Comparison of ENCODE assay signal across 10 cellular contexts in the genomic region with DNA sequence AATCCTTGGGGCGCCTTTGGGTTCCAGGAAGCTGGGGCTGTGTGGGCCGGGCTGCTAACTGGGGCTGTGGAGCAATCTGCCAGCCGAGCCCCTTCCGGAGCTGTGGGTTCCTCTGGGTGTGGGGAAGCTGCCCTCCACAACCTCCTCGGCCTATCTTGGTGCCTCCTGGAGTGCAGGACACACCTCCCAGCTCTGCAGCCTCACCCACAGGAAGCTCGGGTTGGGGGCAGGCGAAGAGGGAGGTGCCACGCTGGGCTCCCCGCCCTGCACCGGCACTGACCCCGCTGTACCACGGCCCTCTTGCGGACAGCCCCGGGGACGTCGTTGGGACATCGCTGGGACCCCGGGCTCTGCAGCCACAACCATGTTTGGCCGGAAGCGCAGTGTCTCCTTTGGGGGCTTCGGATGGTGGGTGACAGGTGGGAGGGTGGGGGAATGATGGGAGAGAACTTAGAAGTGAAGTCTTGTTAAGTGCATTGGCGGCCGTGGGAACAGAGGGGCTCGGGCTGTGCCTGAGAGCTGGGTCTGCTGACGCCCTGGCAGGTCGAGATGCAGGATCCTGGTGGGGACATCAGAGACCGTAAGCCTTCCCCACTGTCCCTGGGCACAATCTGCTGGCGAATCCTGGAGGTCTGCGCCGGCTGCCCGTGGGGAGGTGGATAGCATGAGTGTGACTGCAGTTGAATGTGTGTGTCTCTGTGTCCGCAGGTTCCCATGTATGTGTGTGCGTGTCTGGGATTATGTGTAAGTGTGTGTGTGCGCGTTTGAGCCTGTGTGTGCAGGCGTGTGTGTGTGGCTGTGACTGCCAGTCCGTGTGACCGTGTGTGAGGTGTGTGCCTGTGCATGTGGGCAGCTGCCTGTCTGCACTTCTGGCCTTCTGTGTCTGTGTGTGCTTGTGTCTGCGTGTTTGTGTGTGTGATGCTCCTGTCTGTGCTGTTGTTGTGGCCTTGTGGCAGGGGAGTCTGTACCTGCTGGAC. TPM values are rescaled to one million over a fixed set of nuclear protein-coding genes. Genes with fewer than 3 reads are reported as not detected.
DNase-seq lines count a peak whose midpoint lies in the region; ATAC-seq, FAIRE-seq and TF ChIP-seq lines count a peak whose summit lies in the region.
"Had no signal": no experiment of that assay in that cellular context is flagged by ENCODE, and none has a peak within 500 bp of the region (broad histone marks: within the 10 kb centered on the region; RNA-seq: fewer than 3 reads in every experiment).

Gene RAP1GAP2, plus strand, starts transcription at position 275 of the 977 bp plus-strand sequence. Its CDS starts 90 bp downstream, at position 365.

- no peaks in the 10 kb centered on the region for H3K9me3 Mint-ChIP-seq in GM23338

- H3K36me3 Mint-ChIP-seq in GM23338 (ENCODE audit: low read depth) = no peaks in the 10 kb centered on the region

- H3K27me3 Mint-ChIP-seq in GM23338 (ENCODE audit: insufficient read depth, low read depth, poor library complexity) = peaks cover 19% of the 10 kb centered on the region

- POLR2A ChIA-PET in GM10248 (lab: Yijun Ruan, JAX) = no interaction called here

- DNase-seq in GM23338 (ENCODE audit: low spot score) = no peak
- DNase-seq in dorsolateral prefrontal cortex = peak in 4 of 10 donors; percentile 28 to 58 (median 40)
- DNase-seq in pancreas = peak in 1 of 6 donors; percentile 64
- DNase-seq in vagina (ENCODE audit: extremely low spot score in 2 of 2) = no peak
- DNase-seq in retina = no peak
- no peak for DNase-seq in GM10248 (ENCODE audit: extremely low spot score)

- no peaks in the 10 kb centered on the region for H3K79me2 ChIP-seq in GM23338 (replicated peaks; ENCODE audit: insufficient read depth)

- no peak within 1 kb of the TSS for H3K4me2 ChIP-seq in GM23338

- TF ChIP-seq POLR2A in vagina (IDR thresholded peaks at IDR 0.05) = no peak

- ATAC-seq in GM23338 = no peak
- peak; percentile 81 to 91 for ATAC-seq in activated CD4-positive, CD25-positive, alpha-beta regulatory T cell treated with anti-CD3 and anti-CD28 coated beads, Interleukin-2, amount 50 U/mL, for 24 hours
- peak in 3 of 4 donors; percentile 56 to 74 (median 60) for ATAC-seq in pancreas
- no peak for ATAC-seq in GM19395 (IDR thresholded peaks at IDR 0.05; ENCODE audit: unreplicated experiment)

- H3K4me3 Mint-ChIP-seq in GM23338 = no peak within 1 kb of the TSS

- peaks cover 4% of the 10 kb centered on the region; the same call in 1 of the 2 replicates for H3K4me1 ChIP-seq in GM23338 (ENCODE audit: insufficient read depth)
- H3K4me1 ChIP-seq in pancreas = no peaks in the 10 kb centered on the region
- H3K4me1 ChIP-seq in vagina = no peaks in the 10 kb centered on the region
- H3K4me1 ChIP-seq: HAP-1 had no signal

- H3K27ac ChIP-seq in GM23338 (ENCODE audit: low read depth) = no peak within 1 kb of the TSS
- H3K27ac ChIP-seq in dorsolateral prefrontal cortex = peak within 1 kb of the TSS in 48 of 59 donors; percentile 5 to 92 (median 53)
- no peak within 1 kb of the TSS for H3K27ac ChIP-seq in pancreas
- H3K27ac ChIP-seq in vagina = no peak within 1 kb of the TSS

- no peak within 1 kb of the TSS for H2AFZ ChIP-seq in GM23338

- TF ChIP-seq CTCF in GM23338 (conservative IDR thresholded peaks at IDR 0.05; ENCODE audit: low read depth in 2 of 2) (no peak), dorsolateral prefrontal cortex (IDR thresholded peaks at IDR 0.05 in 54 of 56, conservative IDR thresholded peaks at IDR 0.05 in 2 of 56; ENCODE audit: low read depth in 1 of 56, partially characterized antibody in 56 of 56) (no peak), pancreas (IDR thresholded peaks at IDR 0.05) (no peak), vagina (IDR thresholded peaks at IDR 0.05) (no peak), GM10248 (IDR thresholded peaks at IDR 0.05; ENCODE audit: control extremely low read depth, extremely low read depth, low read depth, missing control alignments) (no peak)

- no peaks in the 10 kb centered on the region for H3K9me2 ChIP-seq in GM23338 (ENCODE audit: insufficient read depth)

- no peak within 1 kb of the TSS for H3K4me3 ChIP-seq in GM23338
- H3K4me3 ChIP-seq in dorsolateral prefrontal cortex = peak within 1 kb of the TSS in 55 of 59 donors; percentile 4 to 59 (median 38)
- H3K4me3 ChIP-seq in pancreas = peak within 1 kb of the TSS in 1 of 4 donors; percentile 17
- H3K4me3 ChIP-seq in vagina = no peak within 1 kb of the TSS
- H3K4me3 ChIP-seq: HAP-1 had no signal

- H3F3A ChIP-seq in GM23338 (replicated peaks; ENCODE audit: low read depth) = no peaks in the 10 kb centered on the region

- CTCF ChIA-PET in GM10248 (lab: Yijun Ruan, JAX) = interaction anchor here (0.8 to 1.7 kb wide), 3 partner anchors 10 to 53 kb away, joined by 3 to 4 read pairs (median 3); no protein-coding TSS in a partner anchor

- H4K20me1 ChIP-seq in GM23338 (replicated peaks; ENCODE audit: insufficient read depth) = no peaks in the 10 kb centered on the region

- H3K9me3 ChIP-seq in pancreas (no peaks in the 10 kb centered on the region), vagina (no peaks in the 10 kb centered on the region)
- H3K9me3 ChIP-seq: HAP-1 had no signal

- H3K27me3 ChIP-seq in GM23338 (ENCODE audit: insufficient read depth) = no peaks in the 10 kb centered on the region
- H3K27me3 ChIP-seq in dorsolateral prefrontal cortex = no peaks in the 10 kb centered on the region
- H3K27me3 ChIP-seq in pancreas = no peaks in the 10 kb centered on the region
- H3K27me3 ChIP-seq in vagina = no peaks in the 10 kb centered on the region

- 64 to 81% methylated on average over 38 to 39 of the region's 39 CpGs for WGBS in pancreas, 2 donors

- H3K36me3 ChIP-seq in GM23338 (ENCODE audit: insufficient read depth) (no peaks in the 10 kb centered on the region), pancreas (no peaks in the 10 kb centered on the region), vagina (no peaks in the 10 kb centered on the region)
- H3K36me3 ChIP-seq: HAP-1 had no signal

- intact Hi-C loops in dorsolateral prefrontal cortex (cut with DNase I) = no loop called here
- intact Hi-C loops in pancreas (cut with DNase I) = no loop called here
- intact Hi-C loops in vagina (cut with DNase I) = no loop called here

- no peak for FAIRE-seq in pancreas (lab: Jason Lieb, UNC)
- FAIRE-seq: endothelial cell of umbilical vein had no signal

- peak within 1 kb of the TSS; percentile 46; the same call in 1 of the 2 replicates for H3K27ac Mint-ChIP-seq in GM23338

- H3K4me1 Mint-ChIP-seq in GM23338 = peaks cover 26% of the 10 kb centered on the region

TF ChIP-seq in GM23338, 12 proteins besides CTCF, POLR2A, EP300 and RAD21 (continues in another document):
- no peak for TF ChIP-seq ZNF114 (CRISPR knock-in tag; IDR thresholded peaks at IDR 0.05)
- TF ChIP-seq STAT1 (IDR thresholded peaks at IDR 0.05; ENCODE audit: unreplicated experiment) = no peak
- TF ChIP-seq JUNB (IDR thresholded peaks at IDR 0.05; ENCODE audit: unreplicated experiment) = no peak

RNA-seq across cellular contexts. Expression of gene RAP1GAP2, which starts in this region (rescaled TPM):
- total RNA-seq in GM23338 (2014; rRNA removed; shearing (Covaris generic)) = 40.3 and 46.1 TPM in 2 replicates
- polyA plus RNA-seq in GM23338 (2016; fragmentation: Nextera tagmentation; extraction: Ambion mirVana) = 17.8 and 18.6 TPM in 2 replicates
- 100 to 1,000 TPM in 98 of 120 experiments, 10 to 100 TPM in 22; 46.2 to 205 (median 124) TPM for total RNA-seq in dorsolateral prefrontal cortex
- 10 to 100 TPM; 35.2 to 48.0 (median 43.0) TPM for total RNA-seq in pancreas
- 10 to 100 TPM; 29.7 to 51.2 TPM for polyA plus RNA-seq in pancreas
- total RNA-seq in vagina = 22.6 TPM

Comparison
In these comparisons a context has a peak if more than half of its experiments do, and no peak if none do; other contexts are left out.
1. ATAC-seq: peak in activated CD4-positive, CD25-positive, alpha-beta regulatory T cell treated with anti-CD3 and anti-CD28 coated beads, Interleukin-2, amount 50 U/mL, for 24 hours (2 of 2) and pancreas (3 of 4); none in GM23338 (single experiment) and GM19395 (single experiment).
2. H3K27ac ChIP-seq: peak in dorsolateral prefrontal cortex (48 of 59); none in GM23338 (single experiment), pancreas (0 of 4) and vagina (single experiment).
3. H3K4me3 ChIP-seq: peak in dorsolateral prefrontal cortex (55 of 59); none in GM23338 (single experiment) and vagina (0 of 2).